In genomic region chr15:72614810-72615532, GRCh38 we compare ENCODE assay signal across 18 cellular contexts. TPM values are rescaled to one million over a fixed set of nuclear protein-coding genes. Genes with fewer than 3 reads are reported as not detected.
DNase-seq lines count a peak whose midpoint lies in the region; ATAC-seq and TF ChIP-seq lines count a peak whose summit lies in the region.
"Had no signal": no experiment of that assay in that cellular context is flagged by ENCODE, and none has a peak within 500 bp of the region (broad histone marks: within the 10 kb centered on the region; RNA-seq: fewer than 3 reads in every experiment).

No MANE protein-coding gene starts in this region.

- H3K27ac ChIP-seq in Karpas-422 (ENCODE audit: low read length) (no peak overlapping the region), neural progenitor cell (no peak overlapping the region)

- POLR2A ChIA-PET in WTC11 (lab: Charles Lee), result interaction anchor here (1.4 kb wide), 1 partner anchor 10 kb away, joined by 4 read pairs; no protein-coding TSS in a partner anchor

- H3F3A ChIP-seq in neural progenitor cell (ENCODE audit: low read depth), result no peaks in the 10 kb centered on the region

- H3K9me3 Mint-ChIP-seq in WTC11 (no peaks in the 10 kb centered on the region), neural progenitor cell (no peaks in the 10 kb centered on the region)
- H3K9me3 Mint-ChIP-seq: HFFc6 had no signal

- H3K4me1 ChIP-seq in Karpas-422 (ENCODE audit: low read length), result no peaks in the 10 kb centered on the region
- H3K4me1 ChIP-seq in neural progenitor cell, result peaks cover 15% of the 10 kb centered on the region

- H3K4me2 ChIP-seq in Karpas-422 (ENCODE audit: low read depth, low read length, poor library complexity, severe bottlenecking) (no peak overlapping the region), neural progenitor cell (peak overlapping the region; percentile 73)

- TF ChIP-seq CTCF in WTC11 (IDR thresholded peaks at IDR 0.05) (no peak), neural progenitor cell (IDR thresholded peaks at IDR 0.05) (no peak)

- CTCF ChIA-PET in WTC11 (lab: Charles Lee), result interaction anchor here (1.0 to 1.3 kb wide), 2 partner anchors 15 to 56 kb away, joined by 5 to 9 read pairs; no protein-coding TSS in a partner anchor

- H3K4me3 Mint-ChIP-seq in WTC11 (no peak overlapping the region), neural progenitor cell (no peak overlapping the region)
- H3K4me3 Mint-ChIP-seq: HFFc6 had no signal

- ATAC-seq in WTC11, result peak; percentile 17
- no peak for ATAC-seq in HG03175 (IDR thresholded peaks at IDR 0.05; ENCODE audit: unreplicated experiment)
- ATAC-seq: GM12878, PC-3 had no signal

- H4K20me1 ChIP-seq in Karpas-422 (ENCODE audit: insufficient read depth, low read depth, low read length) (no peaks in the 10 kb centered on the region), neural progenitor cell (ENCODE audit: low read depth) (no peaks in the 10 kb centered on the region)

- H3K4me3 ChIP-seq in Karpas-422 (ENCODE audit: low read length) (no peak overlapping the region), neural progenitor cell (no peak overlapping the region)
- H3K4me3 ChIP-seq: GM12878 had no signal

- H3K4me1 Mint-ChIP-seq in WTC11, result peaks cover 24% of the 10 kb centered on the region
- no peaks in the 10 kb centered on the region for H3K4me1 Mint-ChIP-seq in neural progenitor cell

- H2AFZ ChIP-seq in Karpas-422 (ENCODE audit: low read length) (no peak overlapping the region), neural progenitor cell (replicated peaks) (peak overlapping the region; percentile 94)

- H3K79me2 ChIP-seq in Karpas-422 (ENCODE audit: low read length) (no peaks in the 10 kb centered on the region), neural progenitor cell (ENCODE audit: low read depth) (no peaks in the 10 kb centered on the region)

- no peaks in the 10 kb centered on the region for H3K9me2 ChIP-seq in Karpas-422 (replicated peaks; ENCODE audit: insufficient read depth, low read length)

- no peaks in the 10 kb centered on the region for H3K36me3 Mint-ChIP-seq in WTC11
- no peaks in the 10 kb centered on the region for H3K36me3 Mint-ChIP-seq in neural progenitor cell

- H3K27me3 ChIP-seq in Karpas-422 (ENCODE audit: low read length), result no peaks in the 10 kb centered on the region
- no peaks in the 10 kb centered on the region for H3K27me3 ChIP-seq in neural progenitor cell

- no peaks in the 10 kb centered on the region for H3K9me3 ChIP-seq in Karpas-422 (ENCODE audit: low read length)
- H3K9me3 ChIP-seq in neural progenitor cell (ENCODE audit: low read depth), result no peaks in the 10 kb centered on the region

- H3K36me3 ChIP-seq in Karpas-422 (ENCODE audit: insufficient read depth, low read length), result no peaks in the 10 kb centered on the region
- no peaks in the 10 kb centered on the region for H3K36me3 ChIP-seq in neural progenitor cell

- DNase-seq in NCI-H2196 (lab: John Stamatoyannopoulos, UW; ENCODE audit: unreplicated experiment), result peak; percentile 58
- DNase-seq in NCI-H2196 treated with DMSO at 0.1 percent for 48 hours (lab: John Stamatoyannopoulos, UW; ENCODE audit: unreplicated experiment), result no peak
- DNase-seq in Karpas-422, result peak; percentile 23
- no peak for DNase-seq in WTC11 (ENCODE audit: low spot score)
- DNase-seq in neural progenitor cell (ENCODE audit: low spot score), result no peak
- DNase-seq in LoVo (ENCODE audit: low spot score), result no peak
- no peak for DNase-seq in cortex of kidney (lab: John Stamatoyannopoulos, UW)
- DNase-seq: C1 segment of cervical spinal cord, GOT3, HFFc6, KBM-7, NCI-H2171 treated with DMSO at 0.1 percent for 48 hours, NCI-H526 treated with DMSO at 0.1 percent for 48 hours, PC-3 had no signal

- H3K27me3 Mint-ChIP-seq in WTC11 (ENCODE audit: low read depth), result no peaks in the 10 kb centered on the region; the same call in 1 of the 2 replicates
- H3K27me3 Mint-ChIP-seq in neural progenitor cell (ENCODE audit: insufficient read depth, low read depth), result peaks cover 9% of the 10 kb centered on the region

- H3K9ac ChIP-seq in Karpas-422 (ENCODE audit: low read length), result no peak overlapping the region
- H3K9ac ChIP-seq in neural progenitor cell, result no peak overlapping the region

- peak overlapping the region; percentile 59; the same call in 1 of the 2 replicates for H3K27ac Mint-ChIP-seq in WTC11
- H3K27ac Mint-ChIP-seq in neural progenitor cell, result no peak overlapping the region
- H3K27ac Mint-ChIP-seq: HFFc6 had no signal

TF ChIP-seq in WTC11, 78 proteins besides CTCF, POLR2A, EP300 and RAD21:
- TF ChIP-seq TEAD4 (CRISPR knock-in tag; IDR thresholded peaks at IDR 0.05), result no peak

RNA-seq across cellular contexts. Expression of gene GOLGA6B, which starts 39.5 kb away (rescaled TPM):
- not detected in 2 replicates for total RNA-seq in Karpas-422 (2014; rRNA removed; shearing (Covaris generic); ENCODE audit: low replicate concordance)
- total RNA-seq in WTC11 (2021) (0.73 to 1.9 TPM (median 0.85 TPM) in 3 replicates), neural progenitor cell (ENCODE audit: low replicate concordance) (not detected in 2 replicates)
- total RNA-seq: G401, GM12878, HFFc6, SK-MEL-5 had no signal

Comparison
In these comparisons a context has a peak if more than half of its experiments do, and no peak if none do; other contexts are left out.
1. DNase-seq: peak in NCI-H2196 (single experiment) and Karpas-422 (single experiment); none in NCI-H2196 treated with DMSO at 0.1 percent for 48 hours (single experiment), WTC11 (single experiment), neural progenitor cell (single experiment), LoVo (single experiment) and cortex of kidney (single experiment).